ENCODE assay signal across 13 cellular contexts in the genomic region with DNA sequence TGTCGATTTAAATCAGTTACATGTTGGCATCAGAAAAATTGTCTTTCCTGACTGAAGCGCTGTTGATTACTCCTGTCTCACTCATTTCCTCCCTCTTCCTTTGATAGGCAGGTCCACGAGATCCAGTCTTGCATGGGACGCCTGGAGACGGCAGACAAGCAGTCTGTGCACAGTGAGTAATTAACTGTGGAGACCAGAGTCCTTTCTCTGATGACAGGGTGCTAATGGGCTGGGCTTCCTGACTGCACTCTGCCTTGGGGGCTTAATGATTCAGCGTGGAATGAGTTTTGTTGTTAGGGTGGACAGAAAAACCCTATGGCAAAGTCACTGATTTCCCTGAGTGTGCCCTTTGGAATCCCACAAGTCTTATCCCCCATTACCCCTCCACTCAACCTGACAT. TPM values are rescaled to one million over a fixed set of nuclear protein-coding genes. Genes with fewer than 3 reads are reported as not detected.
DNase-seq lines count a peak whose midpoint lies in the region; ATAC-seq and TF ChIP-seq lines count a peak whose summit lies in the region.
"Had no signal": no experiment of that assay in that cellular context is flagged by ENCODE, and none has a peak within 500 bp of the region (broad histone marks: within the 10 kb centered on the region; RNA-seq: fewer than 3 reads in every experiment).

No MANE protein-coding gene starts in this region.

- CTCF ChIA-PET in BJ (lab: Yijun Ruan, JAX) = interaction anchor here (0.9 to 2.5 kb wide), 3 partner anchors 13 to 87 kb away, joined by 4 to 15 read pairs (median 5); no protein-coding TSS in a partner anchor

- no peak for ATAC-seq in HG02588 (IDR thresholded peaks at IDR 0.05; ENCODE audit: unreplicated experiment)
- ATAC-seq: activated CD8-positive, alpha-beta T cell treated with anti-CD3 and anti-CD28 coated beads, Interleukin-2, amount 10 ng/mL, durations not matched to agents 7 days and 5 days had no signal

- WGBS in mesodermal cell (ENCODE audit: insufficient coverage in 2 of 2), 2 experiments = 49 to 95% methylated on average over 2 to 5 of the region's 6 CpGs

- POLR2A ChIA-PET in BJ (lab: Charles Lee) = no interaction called here

- no peak for TF ChIP-seq CTCF in BJ (IDR thresholded peaks at IDR 0.05; ENCODE audit: insufficient read depth, low read depth, low read length)
- no peak for TF ChIP-seq CTCF in choroid plexus epithelial cell (conservative IDR thresholded peaks at IDR 0.05; ENCODE audit: low read depth, low read length)

- H3K9me3 ChIP-seq in mesodermal cell (ENCODE audit: control insufficient read depth, low read length) = no peaks in the 10 kb centered on the region

- no peak overlapping the region for H3K4me3 ChIP-seq in BJ (ENCODE audit: low read depth, low read length)
- no peak overlapping the region for H3K4me3 ChIP-seq in choroid plexus epithelial cell (ENCODE audit: low read depth, low read length)
- H3K4me3 ChIP-seq in mesodermal cell (ENCODE audit: extremely low read depth, insufficient read depth, low read length, poor library complexity, severe bottlenecking) = no peak overlapping the region
- H3K4me3 ChIP-seq: neural progenitor cell had no signal

- peaks cover 16% of the 10 kb centered on the region for H3K36me3 ChIP-seq in BJ (ENCODE audit: control insufficient read depth, insufficient read depth, low read length)
- peaks cover 61% of the 10 kb centered on the region for H3K36me3 ChIP-seq in mesodermal cell (ENCODE audit: control insufficient read depth, insufficient read depth, low read length)

- peak overlapping the region; percentile 90 for H3K27ac ChIP-seq in mesodermal cell (ENCODE audit: low read depth, low read length, severe bottlenecking)
- H3K27ac ChIP-seq: neural progenitor cell had no signal

- DNase-seq in BJ (ENCODE audit: low read depth) = peak; percentile 39
- DNase-seq in NCI-H226 = peak; percentile 83
- peak; percentile 23 for DNase-seq in choroid plexus epithelial cell (ENCODE audit: low read depth)
- DNase-seq in AG08396 (ENCODE audit: low spot score) = no peak
- no peak for DNase-seq in NCI-H524 treated with DMSO at 0.1 percent for 48 hours (lab: John Stamatoyannopoulos, UW)
- DNase-seq in stimulated activated CD4-positive, alpha-beta T cell treated with anti-CD3 and anti-CD28 coated beads, Interleukin-4, amount 100 ng/mL, for 4 hours = no peak
- DNase-seq: activated CD8-positive, alpha-beta T cell treated with anti-CD3 and anti-CD28 coated beads, Interleukin-2, amount 10 ng/mL, durations not matched to agents 7 days and 5 days; activated naive CD4-positive, alpha-beta T cell; kidney had no signal

- H3K4me1 ChIP-seq in mesodermal cell (ENCODE audit: control insufficient read depth, insufficient read depth, low read length, poor library complexity, severe bottlenecking) = peaks cover 70% of the 10 kb centered on the region

- no peaks in the 10 kb centered on the region for H3K27me3 ChIP-seq in BJ (ENCODE audit: control insufficient read depth, insufficient read depth, low read length)
- H3K27me3 ChIP-seq: neural progenitor cell had no signal

RNA-seq across cellular contexts. Expression of gene GOSR2, which starts 6.5 kb away (rescaled TPM):
- 72.8 and 82.0 TPM in 2 replicates for polyA plus RNA-seq in BJ (2011; rRNA removed)
- 47.1 and 70.7 TPM in 2 replicates for polyA minus RNA-seq in BJ (2011; rRNA and poly(A)+ RNA removed)
- polyA plus RNA-seq in mesodermal cell (2013, experiment 1 of 2) = 67.5 TPM
- polyA plus RNA-seq in mesodermal cell (2013, experiment 2 of 2) = 46.0 TPM

RNA-seq across cellular contexts. Expression of gene RPRML, which starts 49.6 kb away (rescaled TPM):
- not detected in 2 replicates for polyA plus RNA-seq in BJ (2011; rRNA removed)
- polyA minus RNA-seq in BJ (2011; rRNA and poly(A)+ RNA removed) = not detected in 2 replicates
- 0.63 TPM for polyA plus RNA-seq in mesodermal cell (2013, experiment 1 of 2)
- polyA plus RNA-seq in mesodermal cell (2013, experiment 2 of 2) = 0.96 TPM
- polyA plus RNA-seq: CD14-positive monocyte had no signal

Comparison
In these comparisons a context has a peak if more than half of its experiments do, and no peak if none do; other contexts are left out.
1. DNase-seq: peak in BJ (single experiment), NCI-H226 (single experiment) and choroid plexus epithelial cell (single experiment); none in AG08396 (single experiment), NCI-H524 treated with DMSO at 0.1 percent for 48 hours (single experiment) and stimulated activated CD4-positive, alpha-beta T cell treated with anti-CD3 and anti-CD28 coated beads, Interleukin-4, amount 100 ng/mL, for 4 hours (0 of 2).